Comparison of ENCODE assay signal across 20 cellular contexts in the genomic region with DNA sequence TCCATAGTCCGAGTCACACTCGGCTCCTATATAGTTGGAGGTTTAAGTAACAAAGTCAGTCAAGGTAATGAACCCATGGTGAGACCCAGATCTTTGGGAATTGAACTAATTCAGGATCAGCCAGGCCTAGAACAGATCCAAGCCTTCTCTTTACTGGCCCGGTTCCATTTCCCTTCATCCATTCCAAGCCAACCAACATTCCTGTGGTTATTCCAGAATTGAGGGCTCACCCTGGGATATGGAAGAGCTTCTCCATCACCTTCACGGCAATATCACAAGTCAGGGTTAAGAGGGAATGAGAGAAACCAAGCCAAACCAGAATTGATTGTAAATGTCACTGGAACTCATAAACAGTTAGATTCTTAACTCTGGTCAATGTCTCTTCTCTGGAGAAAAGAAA. TPM values are rescaled to one million over a fixed set of nuclear protein-coding genes. Genes with fewer than 3 reads are reported as not detected.
DNase-seq lines count a peak whose midpoint lies in the region; FAIRE-seq and TF ChIP-seq lines count a peak whose summit lies in the region.
"Had no signal": no experiment of that assay in that cellular context is flagged by ENCODE, and none has a peak within 500 bp of the region (broad histone marks: within the 10 kb centered on the region; RNA-seq: fewer than 3 reads in every experiment).

No MANE protein-coding gene starts in this region.

- intact Hi-C loops in CD14-positive monocyte (cut with micrococcal nuclease) = no loop called here

- H3K27ac Mint-ChIP-seq in CD14-positive monocyte = no peak overlapping the region

- no peak for TF ChIP-seq CTCF in CD14-positive monocyte (IDR thresholded peaks at IDR 0.05)
- TF ChIP-seq CTCF in BE2C (IDR thresholded peaks at IDR 0.05; ENCODE audit: low read depth, low read length) = no peak

- FAIRE-seq in RCC 7860 (lab: Jason Lieb, UNC) = peak; percentile 35
- FAIRE-seq: GM12878, H1 had no signal

- H3K9me3 ChIP-seq in BE2C = no peaks in the 10 kb centered on the region
- H3K9me3 ChIP-seq: BLaER1 treated with 17β-estradiol and CSF1 and Interleukin-3, amounts not matched to agents 10 nM and 100 nM had no signal

- H3K4me3 ChIP-seq in BE2C (ENCODE audit: low read depth, low read length) = no peak overlapping the region
- H3K4me3 ChIP-seq: BLaER1 treated with 17β-estradiol and CSF1 and Interleukin-3, amounts not matched to agents 10 nM and 100 nM; GM12878 had no signal

- H3K4me3 Mint-ChIP-seq in CD14-positive monocyte = no peak overlapping the region

- DNase-seq in EH (ENCODE audit: low read depth) (peak; percentile 54), RCC 7860 (ENCODE audit: low spot score) (no peak), fibroblast of peridontal ligament (ENCODE audit: extremely low read depth) (peak; percentile 28), NCI-H510A treated with DMSO at 0.1 percent for 48 hours (lab: John Stamatoyannopoulos, UW) (no peak), CD14-positive monocyte (ENCODE audit: low spot score) (no peak), BE2C (no peak), NCI-H2171 treated with DMSO at 0.1 percent for 48 hours (lab: John Stamatoyannopoulos, UW) (no peak)
- DNase-seq: DMS 273 treated with DMSO at 0.1 percent for 48 hours, DND-41, GF-D8, NCI-H1092 treated with DMSO at 0.1 percent for 48 hours, NCI-H1694, NCI-H2081 treated with DMSO at 0.1 percent for 48 hours, NCI-H524, NCI-H82, SIG-M5, T-helper 1 cell had no signal

- H3K36me3 ChIP-seq in BE2C = no peaks in the 10 kb centered on the region

- no peaks in the 10 kb centered on the region for H3K9me3 Mint-ChIP-seq in CD14-positive monocyte

- H3K36me3 Mint-ChIP-seq in CD14-positive monocyte = no peaks in the 10 kb centered on the region

- no peaks in the 10 kb centered on the region for H3K4me1 ChIP-seq in BE2C

- H3K4me1 Mint-ChIP-seq in CD14-positive monocyte = peaks cover 5% of the 10 kb centered on the region

- no peaks in the 10 kb centered on the region for H3K27me3 ChIP-seq in BE2C
- H3K27me3 ChIP-seq: BLaER1 treated with 17β-estradiol and CSF1 and Interleukin-3, amounts not matched to agents 10 nM and 100 nM had no signal

- peaks cover 0 to 2% (median 0%) of the 10 kb centered on the region in 3 donors for H3K27me3 Mint-ChIP-seq in CD14-positive monocyte (ENCODE audit: low read depth in 3 of 3)

RNA-seq across cellular contexts. Expression of a gene that starts 28.2 kb away (rescaled TPM):
- not detected for polyA plus RNA-seq in CD14-positive monocyte
- 0.31 TPM for polyA plus RNA-seq in BE2C (2012; ENCODE audit: insufficient read depth, insufficient read length, low read depth)

Comparison
In these comparisons a context has a peak if more than half of its experiments do, and no peak if none do; other contexts are left out.
1. DNase-seq: peak in EH (single experiment) and fibroblast of peridontal ligament (single experiment); none in RCC 7860 (single experiment), NCI-H510A treated with DMSO at 0.1 percent for 48 hours (single experiment), CD14-positive monocyte (single experiment), BE2C (single experiment) and NCI-H2171 treated with DMSO at 0.1 percent for 48 hours (single experiment).